In the genomic region with DNA sequence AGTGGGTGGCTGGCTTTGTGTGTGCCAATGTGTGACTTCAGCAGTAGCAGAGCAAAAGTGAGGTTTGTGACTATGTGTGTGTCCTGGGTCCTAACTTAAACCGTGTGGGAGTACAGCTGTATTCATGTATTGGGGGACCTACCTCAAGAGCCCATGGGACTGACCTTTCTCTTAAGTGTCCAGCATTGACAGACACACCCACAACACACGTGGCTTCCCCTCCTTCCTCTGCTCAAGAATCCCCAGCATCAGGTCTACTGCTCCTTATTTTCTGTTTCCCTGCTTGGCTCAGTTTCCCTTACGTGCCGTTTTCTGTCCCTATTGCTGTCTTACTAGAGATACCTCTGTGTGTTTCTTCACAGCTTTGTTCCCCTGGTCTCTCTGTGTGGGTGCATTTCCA, we compare ENCODE assay signal across 9 cellular contexts. TPM values are rescaled to one million over a fixed set of nuclear protein-coding genes. Genes with fewer than 3 reads are reported as not detected.
DNase-seq lines count a peak whose midpoint lies in the region; ATAC-seq and TF ChIP-seq lines count a peak whose summit lies in the region.
"Had no signal": no experiment of that assay in that cellular context is flagged by ENCODE, and none has a peak within 500 bp of the region (broad histone marks: within the 10 kb centered on the region; RNA-seq: fewer than 3 reads in every experiment).

No MANE protein-coding gene starts in this region.

- CTCF ChIA-PET in Calu3 (lab: Charles Lee): interaction anchor here (1.0 kb wide), 1 partner anchor 13 kb away, joined by 4 read pairs; no protein-coding TSS in a partner anchor

- H3K9me3 Mint-ChIP-seq in Calu3 (ENCODE audit: low read depth, unreplicated experiment): no peaks in the 10 kb centered on the region
- no peaks in the 10 kb centered on the region for H3K9me3 Mint-ChIP-seq in effector memory CD8-positive, alpha-beta T cell

- intact Hi-C loops in Calu3 (cut with micrococcal nuclease; ENCODE audit: unreplicated experiment): no loop called here

- peaks cover 20% of the 10 kb centered on the region for H3K27me3 Mint-ChIP-seq in Calu3 (ENCODE audit: unreplicated experiment)
- no peaks in the 10 kb centered on the region for H3K27me3 Mint-ChIP-seq in effector memory CD8-positive, alpha-beta T cell

- BruUV-seq in Calu3 (replicated peaks; lab: Mats Ljungman, UMichigan): no TSS peak

- H3K4me3 ChIP-seq in fibroblast of villous mesenchyme (ENCODE audit: low read depth, low read length) (peak overlapping the region; percentile 53), skeletal muscle cell (ENCODE audit: low read depth, low read length) (peak overlapping the region; percentile 45)

- TF ChIP-seq CTCF in Calu3 (IDR thresholded peaks at IDR 0.05; ENCODE audit: unreplicated experiment) (no peak), VCaP (conservative IDR thresholded peaks at IDR 0.05) (no peak), fibroblast of villous mesenchyme (IDR thresholded peaks at IDR 0.05; ENCODE audit: insufficient read depth, low read depth, low read length) (no peak)

- H3K27ac ChIP-seq in VCaP: peak overlapping the region; percentile 76

- peaks cover 25% of the 10 kb centered on the region for H3K4me1 Mint-ChIP-seq in Calu3 (ENCODE audit: low read depth, unreplicated experiment)
- H3K4me1 Mint-ChIP-seq in effector memory CD8-positive, alpha-beta T cell (ENCODE audit: low read depth in 2 of 2): peaks cover 31 to 36% of the 10 kb centered on the region in 2 donors

- ATAC-seq in effector memory CD8-positive, alpha-beta T cell (replicated peaks): no peak

- peak overlapping the region; percentile 86 for H3K4me3 Mint-ChIP-seq in Calu3 (ENCODE audit: low read depth, unreplicated experiment)
- H3K4me3 Mint-ChIP-seq in effector memory CD8-positive, alpha-beta T cell: peak overlapping the region in 1 of 2 donors; percentile 0

- H3K27ac Mint-ChIP-seq in Calu3 (ENCODE audit: unreplicated experiment): peak overlapping the region; percentile 21
- H3K27ac Mint-ChIP-seq in effector memory CD8-positive, alpha-beta T cell: peak overlapping the region in 1 of 2 donors; percentile 26

- peaks cover 13% of the 10 kb centered on the region for H3K36me3 Mint-ChIP-seq in Calu3 (ENCODE audit: insufficient read depth, unreplicated experiment)
- H3K36me3 Mint-ChIP-seq in effector memory CD8-positive, alpha-beta T cell (ENCODE audit: insufficient read depth): peaks cover 31% of the 10 kb centered on the region

- DNase-seq in Calu3 (no peak), fibroblast of villous mesenchyme (ENCODE audit: low read depth) (no peak), skeletal muscle cell (ENCODE audit: low read depth) (no peak), T-helper 9 cell (no peak), NCI-H446 (lab: John Stamatoyannopoulos, UW) (no peak), cortex of kidney (lab: John Stamatoyannopoulos, UW) (no peak)
- no peak for DNase-seq in effector memory CD8-positive, alpha-beta T cell
- DNase-seq: NCI-H1417 treated with DMSO at 0.1 percent for 48 hours had no signal

RNA-seq across cellular contexts. Expression of gene IL11RA, which starts 0.6 kb away (rescaled TPM):
- total RNA-seq in Calu3 (2022) (6.8 and 8.7 TPM in 2 replicates), fibroblast of villous mesenchyme (8.2 and 14.8 TPM in 2 replicates)

RNA-seq across cellular contexts. Expression of gene GALT, which starts 6.1 kb away (rescaled TPM):
- total RNA-seq in Calu3 (2022) (25.7 and 26.6 TPM in 2 replicates), fibroblast of villous mesenchyme (34.1 and 36.7 TPM in 2 replicates)

RNA-seq across cellular contexts. Expression of gene CCL27, which starts 9.8 kb away (rescaled TPM):
- total RNA-seq in Calu3 (2022): not detected in 2 replicates
- not detected in 2 replicates for total RNA-seq in fibroblast of villous mesenchyme

RNA-seq across cellular contexts. Expression of gene SIGMAR1, which starts 15.0 kb away (rescaled TPM):
- 65.6 and 80.1 TPM in 2 replicates for total RNA-seq in Calu3 (2022)
- total RNA-seq in fibroblast of villous mesenchyme: 71.7 and 76.7 TPM in 2 replicates

RNA-seq across cellular contexts. Expression of gene ARID3C, which starts 23.7 kb away (rescaled TPM):
- not detected in 2 replicates for total RNA-seq in Calu3 (2022)
- total RNA-seq in fibroblast of villous mesenchyme: 0.32 TPM in 1 of 2 replicates, not detected in the other
